6 cellular contexts compared by ENCODE assay signal in the genomic region with DNA sequence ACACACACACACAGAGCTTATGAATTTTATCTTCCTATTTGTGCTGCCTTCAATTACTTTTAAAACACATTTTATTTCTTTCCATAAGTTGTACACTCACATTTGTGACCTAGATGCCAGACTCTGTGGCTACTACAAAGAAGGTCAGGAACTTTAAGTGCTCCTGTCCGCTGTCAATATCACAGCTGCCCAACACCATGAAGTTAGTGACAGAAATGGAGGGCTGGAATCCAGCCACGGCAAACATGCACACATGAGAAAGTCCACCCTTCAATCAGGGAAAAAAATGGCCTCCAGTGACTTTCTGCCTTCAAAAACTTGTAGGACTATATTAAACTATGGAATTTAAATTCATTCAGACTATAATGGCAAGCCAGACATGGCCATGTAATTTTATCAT.
"Had no signal": no experiment of that assay in that cellular context is flagged by ENCODE, and none has a peak within 500 bp of the region (broad histone marks: within the 10 kb centered on the region; RNA-seq: fewer than 3 reads in every experiment).

No MANE protein-coding gene starts in this region.

- H3K4me3 ChIP-seq: breast epithelium, neural progenitor cell, transverse colon had no signal

- H3K9me3 ChIP-seq: breast epithelium, transverse colon had no signal

- DNase-seq: aorta; stimulated activated CD4-positive, alpha-beta T cell treated with anti-CD3 and anti-CD28 coated beads, Interleukin-4, amount 100 ng/mL, for 1 hour; stimulated activated naive B cell treated with anti-CD40 and anti-IgM and Interleukin-4, amounts not matched to agents 10 μg/mL and 1 μg/mL and 100 μg/mL, for 72 hours; transverse colon had no signal

- H3K4me2 ChIP-seq: neural progenitor cell had no signal

- H3K4me1 ChIP-seq: breast epithelium, neural progenitor cell, transverse colon had no signal

- H3K36me3 ChIP-seq: breast epithelium, neural progenitor cell, transverse colon had no signal

- H3K27me3 ChIP-seq: breast epithelium, neural progenitor cell, transverse colon had no signal

- H3K27ac ChIP-seq: breast epithelium, neural progenitor cell, transverse colon had no signal
